Comparison of ENCODE assay signal across 10 cellular contexts in the genomic region with DNA sequence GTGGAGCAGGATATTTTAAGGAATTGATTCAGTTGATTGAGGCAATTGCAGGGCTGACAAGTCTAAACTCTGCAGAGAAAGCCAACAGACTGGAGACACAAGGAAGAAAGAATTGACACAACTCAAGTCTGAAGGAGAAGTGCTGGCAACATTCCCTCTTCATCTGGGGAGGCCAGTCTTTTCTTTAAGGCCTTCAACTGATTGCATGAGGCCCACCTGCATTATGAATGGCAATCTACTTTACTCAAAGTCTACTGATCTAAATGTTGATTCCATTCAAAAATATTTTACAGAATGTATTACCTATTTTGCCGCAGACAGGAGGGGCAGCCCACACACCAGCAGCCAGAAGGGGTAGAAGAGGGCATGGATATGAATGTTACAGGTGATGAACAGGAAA.
"Had no signal": no experiment of that assay in that cellular context is flagged by ENCODE, and none has a peak within 500 bp of the region (broad histone marks: within the 10 kb centered on the region; RNA-seq: fewer than 3 reads in every experiment).

No MANE protein-coding gene starts in this region.

- H3K9me3 ChIP-seq: HAP-1 had no signal

- FAIRE-seq: H54 had no signal

- ATAC-seq: GM23338, HCT116 had no signal

- H3K4me1 ChIP-seq: HAP-1 had no signal

- H3K4me3 ChIP-seq: GM23248, GM23338, HAP-1 had no signal

- H3K4me2 ChIP-seq: GM23338 had no signal

- H3K36me3 ChIP-seq: HAP-1 had no signal

- H2AFZ ChIP-seq: GM23248, GM23338 had no signal

- H3K27ac ChIP-seq: GM23248 had no signal

- DNase-seq: GM23248, GOT3, H7, H9, HCEC 1CT, HFFc6 had no signal

- H3K9ac ChIP-seq: GM23248 had no signal
